ENCODE assay signal across 1 cellular context in the genomic region with DNA sequence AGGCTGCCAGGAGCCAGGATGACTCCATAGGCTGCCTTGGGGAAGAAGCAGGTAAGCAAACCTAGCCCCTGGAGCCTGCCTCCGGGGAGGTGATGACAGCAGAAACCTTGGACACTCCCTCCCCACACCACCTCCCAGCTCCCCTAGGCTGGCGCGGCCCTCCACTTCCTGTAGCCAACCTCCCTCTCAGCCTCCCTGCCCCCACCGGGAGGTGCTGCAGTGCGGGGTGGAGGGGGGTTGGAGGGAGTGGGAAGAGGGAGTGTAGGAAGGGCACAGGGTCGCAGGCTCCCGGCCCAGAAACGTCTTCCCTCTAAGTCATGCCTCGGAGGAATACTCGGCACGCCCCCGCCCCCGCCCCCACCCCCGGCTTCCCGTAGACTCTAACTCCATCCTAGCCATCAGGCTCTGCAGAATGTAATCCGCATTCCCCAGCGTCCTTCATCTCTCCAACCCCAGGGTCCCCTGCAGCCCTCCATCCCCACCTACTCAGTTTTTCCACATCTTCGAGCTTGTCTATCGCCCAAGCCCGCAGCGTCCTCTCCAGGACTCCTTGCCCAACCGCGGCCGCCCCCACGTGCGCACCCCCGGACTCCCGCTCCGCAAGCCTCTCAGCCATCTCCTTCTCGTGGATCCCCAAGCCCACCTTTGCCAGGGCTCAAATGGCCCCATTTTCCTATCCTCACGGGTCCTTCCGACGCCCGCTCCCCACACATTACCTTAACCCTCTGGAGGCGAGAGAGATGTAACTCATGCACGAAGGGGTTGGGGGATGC.
TF ChIP-seq lines count a peak whose summit lies in the region.

No MANE protein-coding gene starts in this region.

TF ChIP-seq in HepG2, 621 proteins besides CTCF, POLR2A, EP300 and RAD21 (continues in another document):
- TF ChIP-seq PRPF4 (IDR thresholded peaks at IDR 0.05; ENCODE audit: low read depth, low read length, poor library complexity, severe bottlenecking) (peak; percentile 37), TEAD2 (CRISPR knock-in tag; IDR thresholded peaks at IDR 0.05) (no peak), ZNF746 (CRISPR knock-in tag; IDR thresholded peaks at IDR 0.05) (peak; percentile 59; the same call in 1 of the 2 replicates), ZNF251 (CRISPR knock-in tag; IDR thresholded peaks at IDR 0.05) (no peak), KAT2B (IDR thresholded peaks at IDR 0.05; ENCODE audit: borderline replicate concordance, low read depth, low read length) (no peak), AKAP8 (CRISPR knock-in tag; IDR thresholded peaks at IDR 0.05) (0 out of 2 replicates have a peak, but pooled peaks have one; percentile 55), CHD2 (IDR thresholded peaks at IDR 0.05; ENCODE audit: low read depth, low read length) (0 out of 2 replicates have a peak, but pooled peaks have one; percentile 22), CHCHD3 (CRISPR knock-in tag; IDR thresholded peaks at IDR 0.05) (no peak), ZNF496 (CRISPR knock-in tag; IDR thresholded peaks at IDR 0.05; ENCODE audit: insufficient replicate concordance) (no peak), ZZZ3 (CRISPR knock-in tag; IDR thresholded peaks at IDR 0.05; ENCODE audit: borderline replicate concordance) (no peak), ATAD3A (CRISPR knock-in tag; IDR thresholded peaks at IDR 0.05) (no peak), ZNF292 (CRISPR knock-in tag; IDR thresholded peaks at IDR 0.05; ENCODE audit: borderline replicate concordance, low read depth) (no peak), GABPA (IDR thresholded peaks at IDR 0.05; ENCODE audit: low read depth, low read length) (peak; percentile 18; the same call in 1 of the 2 replicates), GABPA (CRISPR knock-in tag; IDR thresholded peaks at IDR 0.05; ENCODE audit: low read depth) (peak; percentile 73), ZFY (CRISPR knock-in tag; IDR thresholded peaks at IDR 0.05) (0 out of 2 replicates have a peak, but pooled peaks have one; percentile 23), NR2C2 (CRISPR knock-in tag; IDR thresholded peaks at IDR 0.05; ENCODE audit: borderline replicate concordance) (no peak), ZNF337 (CRISPR knock-in tag; IDR thresholded peaks at IDR 0.05; ENCODE audit: borderline replicate concordance, low read depth) (no peak), FOXC1 (CRISPR knock-in tag; IDR thresholded peaks at IDR 0.05; ENCODE audit: borderline replicate concordance) (0 out of 2 replicates have a peak, but pooled peaks have one; percentile 42), ELF1 (CRISPR knock-in tag; IDR thresholded peaks at IDR 0.05) (peak; percentile 75), MEIS1 (CRISPR knock-in tag; IDR thresholded peaks at IDR 0.05; ENCODE audit: borderline replicate concordance) (no peak), MXD4 (CRISPR knock-in tag; IDR thresholded peaks at IDR 0.05) (0 out of 2 replicates have a peak, but pooled peaks have one; percentile 64), KLF13 (CRISPR knock-in tag; IDR thresholded peaks at IDR 0.05) (no peak), GFI1 (CRISPR knock-in tag; IDR thresholded peaks at IDR 0.05; ENCODE audit: borderline replicate concordance) (no peak), KLF16 (CRISPR knock-in tag; IDR thresholded peaks at IDR 0.05) (peak in 1 of 2 experiments; percentile 52; a peak in 1 of 4 replicates), THAP11 (CRISPR knock-in tag; IDR thresholded peaks at IDR 0.05) (peak; percentile 51; the same call in 1 of the 2 replicates), ZNF790 (CRISPR knock-in tag; IDR thresholded peaks at IDR 0.05; ENCODE audit: borderline replicate concordance) (no peak), HNRNPK (IDR thresholded peaks at IDR 0.05; ENCODE audit: low read depth, low read length, poor library complexity, severe bottlenecking) (peak; percentile 61), PCBP1 (IDR thresholded peaks at IDR 0.05; ENCODE audit: borderline replicate concordance, low read depth, low read length) (peak; percentile 91; the same call in 1 of the 2 replicates), HDAC1 (CRISPR knock-in tag; IDR thresholded peaks at IDR 0.05) (peak; percentile 56; the same call in 1 of the 2 replicates), KDM5A (IDR thresholded peaks at IDR 0.05; ENCODE audit: borderline replicate concordance, low read length) (no peak), SAP130 (CRISPR knock-in tag; IDR thresholded peaks at IDR 0.05; ENCODE audit: low read depth) (peak; percentile 83)
- TF ChIP-seq, protein P1, sequence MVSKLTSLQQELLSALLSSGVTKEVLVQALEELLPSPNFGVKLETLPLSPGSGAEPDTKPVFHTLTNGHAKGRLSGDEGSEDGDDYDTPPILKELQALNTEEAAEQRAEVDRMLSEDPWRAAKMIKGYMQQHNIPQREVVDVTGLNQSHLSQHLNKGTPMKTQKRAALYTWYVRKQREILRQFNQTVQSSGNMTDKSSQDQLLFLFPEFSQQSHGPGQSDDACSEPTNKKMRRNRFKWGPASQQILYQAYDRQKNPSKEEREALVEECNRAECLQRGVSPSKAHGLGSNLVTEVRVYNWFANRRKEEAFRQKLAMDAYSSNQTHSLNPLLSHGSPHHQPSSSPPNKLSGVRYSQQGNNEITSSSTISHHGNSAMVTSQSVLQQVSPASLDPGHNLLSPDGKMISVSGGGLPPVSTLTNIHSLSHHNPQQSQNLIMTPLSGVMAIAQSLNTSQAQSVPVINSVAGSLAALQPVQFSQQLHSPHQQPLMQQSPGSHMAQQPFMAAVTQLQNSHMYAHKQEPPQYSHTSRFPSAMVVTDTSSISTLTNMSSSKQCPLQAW (CRISPR knock-in tag; IDR thresholded peaks at IDR 0.05), result 0 out of 2 replicates have a peak, but pooled peaks have one; percentile 40
- TF ChIP-seq, protein P2, sequence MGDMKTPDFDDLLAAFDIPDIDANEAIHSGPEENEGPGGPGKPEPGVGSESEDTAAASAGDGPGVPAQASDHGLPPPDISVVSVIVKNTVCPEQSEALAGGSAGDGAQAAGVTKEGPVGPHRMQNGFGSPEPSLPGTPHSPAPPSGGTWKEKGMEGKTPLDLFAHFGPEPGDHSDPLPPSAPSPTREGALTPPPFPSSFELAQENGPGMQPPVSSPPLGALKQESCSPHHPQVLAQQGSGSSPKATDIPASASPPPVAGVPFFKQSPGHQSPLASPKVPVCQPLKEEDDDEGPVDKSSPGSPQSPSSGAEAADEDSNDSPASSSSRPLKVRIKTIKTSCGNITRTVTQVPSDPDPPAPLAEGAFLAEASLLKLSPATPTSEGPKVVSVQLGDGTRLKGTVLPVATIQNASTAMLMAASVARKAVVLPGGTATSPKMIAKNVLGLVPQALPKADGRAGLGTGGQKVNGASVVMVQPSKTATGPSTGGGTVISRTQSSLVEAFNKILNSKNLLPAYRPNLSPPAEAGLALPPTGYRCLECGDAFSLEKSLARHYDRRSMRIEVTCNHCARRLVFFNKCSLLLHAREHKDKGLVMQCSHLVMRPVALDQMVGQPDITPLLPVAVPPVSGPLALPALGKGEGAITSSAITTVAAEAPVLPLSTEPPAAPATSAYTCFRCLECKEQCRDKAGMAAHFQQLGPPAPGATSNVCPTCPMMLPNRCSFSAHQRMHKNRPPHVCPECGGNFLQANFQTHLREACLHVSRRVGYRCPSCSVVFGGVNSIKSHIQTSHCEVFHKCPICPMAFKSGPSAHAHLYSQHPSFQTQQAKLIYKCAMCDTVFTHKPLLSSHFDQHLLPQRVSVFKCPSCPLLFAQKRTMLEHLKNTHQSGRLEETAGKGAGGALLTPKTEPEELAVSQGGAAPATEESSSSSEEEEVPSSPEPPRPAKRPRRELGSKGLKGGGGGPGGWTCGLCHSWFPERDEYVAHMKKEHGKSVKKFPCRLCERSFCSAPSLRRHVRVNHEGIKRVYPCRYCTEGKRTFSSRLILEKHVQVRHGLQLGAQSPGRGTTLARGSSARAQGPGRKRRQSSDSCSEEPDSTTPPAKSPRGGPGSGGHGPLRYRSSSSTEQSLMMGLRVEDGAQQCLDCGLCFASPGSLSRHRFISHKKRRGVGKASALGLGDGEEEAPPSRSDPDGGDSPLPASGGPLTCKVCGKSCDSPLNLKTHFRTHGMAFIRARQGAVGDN (CRISPR knock-in tag; IDR thresholded peaks at IDR 0.05), result peak; percentile 59
- TF ChIP-seq, protein P3, sequence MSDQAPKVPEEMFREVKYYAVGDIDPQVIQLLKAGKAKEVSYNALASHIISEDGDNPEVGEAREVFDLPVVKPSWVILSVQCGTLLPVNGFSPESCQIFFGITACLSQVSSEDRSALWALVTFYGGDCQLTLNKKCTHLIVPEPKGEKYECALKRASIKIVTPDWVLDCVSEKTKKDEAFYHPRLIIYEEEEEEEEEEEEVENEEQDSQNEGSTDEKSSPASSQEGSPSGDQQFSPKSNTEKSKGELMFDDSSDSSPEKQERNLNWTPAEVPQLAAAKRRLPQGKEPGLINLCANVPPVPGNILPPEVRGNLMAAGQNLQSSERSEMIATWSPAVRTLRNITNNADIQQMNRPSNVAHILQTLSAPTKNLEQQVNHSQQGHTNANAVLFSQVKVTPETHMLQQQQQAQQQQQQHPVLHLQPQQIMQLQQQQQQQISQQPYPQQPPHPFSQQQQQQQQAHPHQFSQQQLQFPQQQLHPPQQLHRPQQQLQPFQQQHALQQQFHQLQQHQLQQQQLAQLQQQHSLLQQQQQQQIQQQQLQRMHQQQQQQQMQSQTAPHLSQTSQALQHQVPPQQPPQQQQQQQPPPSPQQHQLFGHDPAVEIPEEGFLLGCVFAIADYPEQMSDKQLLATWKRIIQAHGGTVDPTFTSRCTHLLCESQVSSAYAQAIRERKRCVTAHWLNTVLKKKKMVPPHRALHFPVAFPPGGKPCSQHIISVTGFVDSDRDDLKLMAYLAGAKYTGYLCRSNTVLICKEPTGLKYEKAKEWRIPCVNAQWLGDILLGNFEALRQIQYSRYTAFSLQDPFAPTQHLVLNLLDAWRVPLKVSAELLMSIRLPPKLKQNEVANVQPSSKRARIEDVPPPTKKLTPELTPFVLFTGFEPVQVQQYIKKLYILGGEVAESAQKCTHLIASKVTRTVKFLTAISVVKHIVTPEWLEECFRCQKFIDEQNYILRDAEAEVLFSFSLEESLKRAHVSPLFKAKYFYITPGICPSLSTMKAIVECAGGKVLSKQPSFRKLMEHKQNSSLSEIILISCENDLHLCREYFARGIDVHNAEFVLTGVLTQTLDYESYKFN (CRISPR knock-in tag; conservative IDR thresholded peaks at IDR 0.05), result 0 out of 2 replicates have a peak, but pooled peaks have one; percentile 17
- TF ChIP-seq, protein P4, sequence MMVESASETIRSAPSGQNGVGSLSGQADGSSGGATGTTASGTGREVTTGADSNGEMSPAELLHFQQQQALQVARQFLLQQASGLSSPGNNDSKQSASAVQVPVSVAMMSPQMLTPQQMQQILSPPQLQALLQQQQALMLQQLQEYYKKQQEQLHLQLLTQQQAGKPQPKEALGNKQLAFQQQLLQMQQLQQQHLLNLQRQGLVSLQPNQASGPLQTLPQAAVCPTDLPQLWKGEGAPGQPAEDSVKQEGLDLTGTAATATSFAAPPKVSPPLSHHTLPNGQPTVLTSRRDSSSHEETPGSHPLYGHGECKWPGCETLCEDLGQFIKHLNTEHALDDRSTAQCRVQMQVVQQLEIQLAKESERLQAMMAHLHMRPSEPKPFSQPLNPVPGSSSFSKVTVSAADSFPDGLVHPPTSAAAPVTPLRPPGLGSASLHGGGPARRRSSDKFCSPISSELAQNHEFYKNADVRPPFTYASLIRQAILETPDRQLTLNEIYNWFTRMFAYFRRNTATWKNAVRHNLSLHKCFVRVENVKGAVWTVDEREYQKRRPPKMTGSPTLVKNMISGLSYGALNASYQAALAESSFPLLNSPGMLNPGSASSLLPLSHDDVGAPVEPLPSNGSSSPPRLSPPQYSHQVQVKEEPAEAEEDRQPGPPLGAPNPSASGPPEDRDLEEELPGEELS (CRISPR knock-in tag; IDR thresholded peaks at IDR 0.05), result 0 out of 2 replicates have a peak, but pooled peaks have one; percentile 3
- TF ChIP-seq, protein P5, sequence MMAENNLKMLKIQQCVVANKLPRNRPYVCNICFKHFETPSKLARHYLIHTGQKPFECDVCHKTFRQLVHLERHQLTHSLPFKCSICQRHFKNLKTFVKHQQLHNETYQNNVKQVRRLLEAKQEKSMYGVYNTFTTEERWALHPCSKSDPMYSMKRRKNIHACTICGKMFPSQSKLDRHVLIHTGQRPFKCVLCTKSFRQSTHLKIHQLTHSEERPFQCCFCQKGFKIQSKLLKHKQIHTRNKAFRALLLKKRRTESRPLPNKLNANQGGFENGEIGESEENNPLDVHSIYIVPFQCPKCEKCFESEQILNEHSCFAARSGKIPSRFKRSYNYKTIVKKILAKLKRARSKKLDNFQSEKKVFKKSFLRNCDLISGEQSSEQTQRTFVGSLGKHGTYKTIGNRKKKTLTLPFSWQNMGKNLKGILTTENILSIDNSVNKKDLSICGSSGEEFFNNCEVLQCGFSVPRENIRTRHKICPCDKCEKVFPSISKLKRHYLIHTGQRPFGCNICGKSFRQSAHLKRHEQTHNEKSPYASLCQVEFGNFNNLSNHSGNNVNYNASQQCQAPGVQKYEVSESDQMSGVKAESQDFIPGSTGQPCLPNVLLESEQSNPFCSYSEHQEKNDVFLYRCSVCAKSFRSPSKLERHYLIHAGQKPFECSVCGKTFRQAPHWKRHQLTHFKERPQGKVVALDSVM (CRISPR knock-in tag; IDR thresholded peaks at IDR 0.05), result peak; percentile 45; the same call in 1 of the 2 replicates
- TF ChIP-seq, protein P6, sequence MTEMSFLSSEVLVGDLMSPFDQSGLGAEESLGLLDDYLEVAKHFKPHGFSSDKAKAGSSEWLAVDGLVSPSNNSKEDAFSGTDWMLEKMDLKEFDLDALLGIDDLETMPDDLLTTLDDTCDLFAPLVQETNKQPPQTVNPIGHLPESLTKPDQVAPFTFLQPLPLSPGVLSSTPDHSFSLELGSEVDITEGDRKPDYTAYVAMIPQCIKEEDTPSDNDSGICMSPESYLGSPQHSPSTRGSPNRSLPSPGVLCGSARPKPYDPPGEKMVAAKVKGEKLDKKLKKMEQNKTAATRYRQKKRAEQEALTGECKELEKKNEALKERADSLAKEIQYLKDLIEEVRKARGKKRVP (CRISPR knock-in tag; IDR thresholded peaks at IDR 0.05), result 0 out of 4 replicates have a peak, but pooled peaks of 1 of the 2 experiments have one; percentile 40
- TF ChIP-seq, protein P7, sequence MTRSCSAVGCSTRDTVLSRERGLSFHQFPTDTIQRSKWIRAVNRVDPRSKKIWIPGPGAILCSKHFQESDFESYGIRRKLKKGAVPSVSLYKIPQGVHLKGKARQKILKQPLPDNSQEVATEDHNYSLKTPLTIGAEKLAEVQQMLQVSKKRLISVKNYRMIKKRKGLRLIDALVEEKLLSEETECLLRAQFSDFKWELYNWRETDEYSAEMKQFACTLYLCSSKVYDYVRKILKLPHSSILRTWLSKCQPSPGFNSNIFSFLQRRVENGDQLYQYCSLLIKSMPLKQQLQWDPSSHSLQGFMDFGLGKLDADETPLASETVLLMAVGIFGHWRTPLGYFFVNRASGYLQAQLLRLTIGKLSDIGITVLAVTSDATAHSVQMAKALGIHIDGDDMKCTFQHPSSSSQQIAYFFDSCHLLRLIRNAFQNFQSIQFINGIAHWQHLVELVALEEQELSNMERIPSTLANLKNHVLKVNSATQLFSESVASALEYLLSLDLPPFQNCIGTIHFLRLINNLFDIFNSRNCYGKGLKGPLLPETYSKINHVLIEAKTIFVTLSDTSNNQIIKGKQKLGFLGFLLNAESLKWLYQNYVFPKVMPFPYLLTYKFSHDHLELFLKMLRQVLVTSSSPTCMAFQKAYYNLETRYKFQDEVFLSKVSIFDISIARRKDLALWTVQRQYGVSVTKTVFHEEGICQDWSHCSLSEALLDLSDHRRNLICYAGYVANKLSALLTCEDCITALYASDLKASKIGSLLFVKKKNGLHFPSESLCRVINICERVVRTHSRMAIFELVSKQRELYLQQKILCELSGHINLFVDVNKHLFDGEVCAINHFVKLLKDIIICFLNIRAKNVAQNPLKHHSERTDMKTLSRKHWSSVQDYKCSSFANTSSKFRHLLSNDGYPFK (CRISPR knock-in tag; IDR thresholded peaks at IDR 0.05; ENCODE audit: borderline replicate concordance), result no peak
